ENCODE assay signal across 8 cellular contexts in genomic region chr11:70270877-70271634, GRCh38. TPM values are rescaled to one million over a fixed set of nuclear protein-coding genes. Genes with fewer than 3 reads are reported as not detected.
DNase-seq lines count a peak whose midpoint lies in the region; ATAC-seq and TF ChIP-seq lines count a peak whose summit lies in the region.

No MANE protein-coding gene starts in this region.

- no peaks in the 10 kb centered on the region for H3K9me3 ChIP-seq in neural cell (ENCODE audit: low read length)
- H3K9me3 ChIP-seq in tibial artery, result no peaks in the 10 kb centered on the region

- H3F3A ChIP-seq in neural cell (ENCODE audit: insufficient read depth, low read length, poor library complexity, severe bottlenecking), result no peaks in the 10 kb centered on the region

- H3K27me3 ChIP-seq in neural cell (ENCODE audit: insufficient read depth, low read depth, low read length) (no peaks in the 10 kb centered on the region), tibial artery (no peaks in the 10 kb centered on the region)

- peaks cover 22% of the 10 kb centered on the region for H3K79me2 ChIP-seq in neural cell (replicated peaks; ENCODE audit: insufficient read depth, low read length)

- TF ChIP-seq RAD21 in neural cell (conservative IDR thresholded peaks at IDR 0.05), result no peak

- no peak overlapping the region for H2AFZ ChIP-seq in neural cell (ENCODE audit: low read depth, low read length)

- DNase-seq in NCI-H1417 (lab: John Stamatoyannopoulos, UW) (peak in 2 of 3 experiments; percentile 53 to 68), NCI-H1417 treated with DMSO at 0.1 percent for 48 hours (lab: John Stamatoyannopoulos, UW) (no peak), NCI-H774 (lab: John Stamatoyannopoulos, UW) (peak; percentile 14), fibroblast of mammary gland (ENCODE audit: low read depth) (peak; percentile 61), tibial artery (peak in 1 of 2 donors; percentile 70)
- peak; percentile 58 to 66 for DNase-seq in activated T-cell treated with anti-CD3 and anti-CD28 coated beads, Interleukin-2, amount 50 U/mL, for 48 hours

- TF ChIP-seq CTCF in fibroblast of mammary gland (conservative IDR thresholded peaks at IDR 0.05; ENCODE audit: control insufficient read depth, insufficient read depth, low read depth, low read length) (no peak), neural cell (IDR thresholded peaks at IDR 0.05; ENCODE audit: poor library complexity, severe bottlenecking) (peak; percentile 27), tibial artery (IDR thresholded peaks at IDR 0.05) (no peak)

- peaks cover 0 to 27% (median 12%) of the 10 kb centered on the region in 4 donors for H3K4me1 ChIP-seq in tibial artery

- no peaks in the 10 kb centered on the region for H3K9me2 ChIP-seq in neural cell (ENCODE audit: insufficient read depth, low read length)

- peak overlapping the region; percentile 65 for H3K4me3 ChIP-seq in fibroblast of mammary gland (ENCODE audit: control insufficient read depth, low read depth, low read length)
- H3K4me3 ChIP-seq in neural cell (ENCODE audit: low read length), result peak overlapping the region; percentile 87
- peak overlapping the region; percentile 88 for H3K4me3 ChIP-seq in tibial artery

- no peak for TF ChIP-seq EP300 in neural cell (conservative IDR thresholded peaks at IDR 0.05; ENCODE audit: poor library complexity, severe bottlenecking)

- H4K20me1 ChIP-seq in neural cell (ENCODE audit: insufficient read depth), result no peaks in the 10 kb centered on the region

- peak overlapping the region; percentile 97 for H3K4me2 ChIP-seq in neural cell (ENCODE audit: low read length)

- peak overlapping the region; percentile 72 for H3K9ac ChIP-seq in neural cell (ENCODE audit: low read length)

- H3K36me3 ChIP-seq in neural cell (ENCODE audit: insufficient read depth, low read length) (peaks cover under 1% of the 10 kb centered on the region), tibial artery (peaks cover 13 to 29% (median 15%) of the 10 kb centered on the region in 3 donors)

- H3K27ac ChIP-seq in neural cell (ENCODE audit: low read length) (no peak overlapping the region), tibial artery (peak overlapping the region; percentile 81 to 85)

- ATAC-seq in HG02852 (IDR thresholded peaks at IDR 0.05; ENCODE audit: unreplicated experiment), result peak; percentile 27

- intact Hi-C loops in tibial artery (cut with DNase I; ENCODE audit: low total_unique reads), result loop anchor here (2.0 to 10.0 kb wide), 2 partner anchors 66 to 130 kb away; partner anchors contain the start of gene FADD

TF ChIP-seq in neural cell, 6 proteins besides CTCF, POLR2A, EP300 and RAD21:
- TF ChIP-seq TAF1 (IDR thresholded peaks at IDR 0.05; ENCODE audit: low read depth) (no peak), MXI1 (conservative IDR thresholded peaks at IDR 0.05; ENCODE audit: poor library complexity, severe bottlenecking) (peak; percentile 57)

RNA-seq across cellular contexts. Expression of gene PPFIA1, which starts 0.6 kb away (rescaled TPM):
- 45.9 and 48.9 TPM in 2 replicates for polyA plus RNA-seq in neural cell
- polyA minus RNA-seq in neural cell, result 55.8 and 63.3 TPM in 2 replicates
